1 cellular context compared by ENCODE assay signal in the genomic region with DNA sequence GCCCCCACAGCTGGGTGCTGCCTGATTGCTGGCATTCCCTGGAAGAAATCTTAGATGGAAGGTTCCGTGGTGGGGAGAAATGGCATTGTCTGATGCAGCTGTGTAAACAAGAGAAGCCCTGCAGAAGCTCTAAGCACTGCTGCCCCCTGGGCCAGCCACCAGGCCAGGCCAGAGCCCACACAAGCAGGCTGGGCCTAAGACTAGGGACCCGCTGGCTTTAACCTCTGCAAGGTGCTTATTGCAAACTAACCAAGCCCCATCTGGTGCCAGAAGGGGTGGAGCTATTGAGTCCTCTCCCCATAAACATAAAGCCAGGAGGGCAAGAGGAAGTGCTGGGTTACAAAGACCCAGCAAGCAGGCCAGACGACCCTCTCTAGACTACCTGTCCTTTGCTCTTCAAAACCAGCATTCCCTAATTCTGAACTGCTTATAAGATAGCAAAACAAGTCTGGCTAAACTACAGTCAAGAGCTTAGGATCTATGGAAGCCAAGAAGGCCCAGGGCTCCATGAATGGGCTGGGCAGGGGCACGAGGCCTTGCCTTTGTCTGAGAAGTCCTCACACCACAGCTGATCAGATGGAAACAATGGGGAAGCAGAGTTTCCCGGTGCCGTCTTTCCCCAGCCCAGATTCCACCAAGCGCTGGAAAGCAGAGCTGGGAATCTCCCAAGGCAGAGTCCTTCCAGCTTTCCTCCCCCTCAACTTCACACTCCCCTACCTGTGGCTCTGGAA.
TF ChIP-seq lines count a peak whose summit lies in the region.

No MANE protein-coding gene starts in this region.

TF ChIP-seq in GM23338, 12 proteins besides CTCF, POLR2A, EP300 and RAD21 (continued from another document):
- TF ChIP-seq, protein P1, sequence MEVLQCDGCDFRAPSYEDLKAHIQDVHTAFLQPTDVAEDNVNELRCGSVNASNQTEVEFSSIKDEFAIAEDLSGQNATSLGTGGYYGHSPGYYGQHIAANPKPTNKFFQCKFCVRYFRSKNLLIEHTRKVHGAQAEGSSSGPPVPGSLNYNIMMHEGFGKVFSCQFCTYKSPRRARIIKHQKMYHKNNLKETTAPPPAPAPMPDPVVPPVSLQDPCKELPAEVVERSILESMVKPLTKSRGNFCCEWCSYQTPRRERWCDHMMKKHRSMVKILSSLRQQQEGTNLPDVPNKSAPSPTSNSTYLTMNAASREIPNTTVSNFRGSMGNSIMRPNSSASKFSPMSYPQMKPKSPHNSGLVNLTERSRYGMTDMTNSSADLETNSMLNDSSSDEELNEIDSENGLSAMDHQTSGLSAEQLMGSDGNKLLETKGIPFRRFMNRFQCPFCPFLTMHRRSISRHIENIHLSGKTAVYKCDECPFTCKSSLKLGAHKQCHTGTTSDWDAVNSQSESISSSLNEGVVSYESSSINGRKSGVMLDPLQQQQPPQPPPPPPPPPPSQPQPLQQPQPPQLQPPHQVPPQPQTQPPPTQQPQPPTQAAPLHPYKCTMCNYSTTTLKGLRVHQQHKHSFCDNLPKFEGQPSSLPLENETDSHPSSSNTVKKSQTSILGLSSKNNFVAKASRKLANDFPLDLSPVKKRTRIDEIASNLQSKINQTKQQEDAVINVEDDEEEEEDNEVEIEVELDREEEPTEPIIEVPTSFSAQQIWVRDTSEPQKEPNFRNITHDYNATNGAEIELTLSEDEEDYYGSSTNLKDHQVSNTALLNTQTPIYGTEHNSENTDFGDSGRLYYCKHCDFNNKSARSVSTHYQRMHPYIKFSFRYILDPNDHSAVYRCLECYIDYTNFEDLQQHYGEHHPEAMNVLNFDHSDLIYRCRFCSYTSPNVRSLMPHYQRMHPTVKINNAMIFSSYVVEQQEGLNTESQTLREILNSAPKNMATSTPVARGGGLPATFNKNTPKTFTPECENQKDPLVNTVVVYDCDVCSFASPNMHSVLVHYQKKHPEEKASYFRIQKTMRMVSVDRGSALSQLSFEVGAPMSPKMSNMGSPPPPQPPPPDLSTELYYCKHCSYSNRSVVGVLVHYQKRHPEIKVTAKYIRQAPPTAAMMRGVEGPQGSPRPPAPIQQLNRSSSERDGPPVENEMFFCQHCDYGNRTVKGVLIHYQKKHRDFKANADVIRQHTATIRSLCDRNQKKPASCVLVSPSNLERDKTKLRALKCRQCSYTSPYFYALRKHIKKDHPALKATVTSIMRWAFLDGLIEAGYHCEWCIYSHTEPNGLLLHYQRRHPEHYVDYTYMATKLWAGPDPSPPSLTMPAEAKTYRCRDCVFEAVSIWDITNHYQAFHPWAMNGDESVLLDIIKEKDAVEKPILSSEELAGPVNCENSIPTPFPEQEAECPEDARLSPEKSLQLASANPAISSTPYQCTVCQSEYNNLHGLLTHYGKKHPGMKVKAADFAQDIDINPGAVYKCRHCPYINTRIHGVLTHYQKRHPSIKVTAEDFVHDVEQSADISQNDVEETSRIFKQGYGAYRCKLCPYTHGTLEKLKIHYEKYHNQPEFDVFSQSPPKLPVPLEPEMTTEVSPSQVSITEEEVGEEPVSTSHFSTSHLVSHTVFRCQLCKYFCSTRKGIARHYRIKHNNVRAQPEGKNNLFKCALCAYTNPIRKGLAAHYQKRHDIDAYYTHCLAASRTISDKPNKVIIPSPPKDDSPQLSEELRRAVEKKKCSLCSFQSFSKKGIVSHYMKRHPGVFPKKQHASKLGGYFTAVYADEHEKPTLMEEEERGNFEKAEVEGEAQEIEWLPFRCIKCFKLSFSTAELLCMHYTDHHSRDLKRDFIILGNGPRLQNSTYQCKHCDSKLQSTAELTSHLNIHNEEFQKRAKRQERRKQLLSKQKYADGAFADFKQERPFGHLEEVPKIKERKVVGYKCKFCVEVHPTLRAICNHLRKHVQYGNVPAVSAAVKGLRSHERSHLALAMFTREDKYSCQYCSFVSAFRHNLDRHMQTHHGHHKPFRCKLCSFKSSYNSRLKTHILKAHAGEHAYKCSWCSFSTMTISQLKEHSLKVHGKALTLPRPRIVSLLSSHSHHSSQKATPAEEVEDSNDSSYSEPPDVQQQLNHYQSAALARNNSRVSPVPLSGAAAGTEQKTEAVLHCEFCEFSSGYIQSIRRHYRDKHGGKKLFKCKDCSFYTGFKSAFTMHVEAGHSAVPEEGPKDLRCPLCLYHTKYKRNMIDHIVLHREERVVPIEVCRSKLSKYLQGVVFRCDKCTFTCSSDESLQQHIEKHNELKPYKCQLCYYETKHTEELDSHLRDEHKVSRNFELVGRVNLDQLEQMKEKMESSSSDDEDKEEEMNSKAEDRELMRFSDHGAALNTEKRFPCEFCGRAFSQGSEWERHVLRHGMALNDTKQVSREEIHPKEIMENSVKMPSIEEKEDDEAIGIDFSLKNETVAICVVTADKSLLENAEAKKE (CRISPR knock-in tag; IDR thresholded peaks at IDR 0.05), result no peak
TF ChIP-seq in GM23338: peak in this region for 0.
